ENCODE assay signal across 8 cellular contexts in the genomic region with DNA sequence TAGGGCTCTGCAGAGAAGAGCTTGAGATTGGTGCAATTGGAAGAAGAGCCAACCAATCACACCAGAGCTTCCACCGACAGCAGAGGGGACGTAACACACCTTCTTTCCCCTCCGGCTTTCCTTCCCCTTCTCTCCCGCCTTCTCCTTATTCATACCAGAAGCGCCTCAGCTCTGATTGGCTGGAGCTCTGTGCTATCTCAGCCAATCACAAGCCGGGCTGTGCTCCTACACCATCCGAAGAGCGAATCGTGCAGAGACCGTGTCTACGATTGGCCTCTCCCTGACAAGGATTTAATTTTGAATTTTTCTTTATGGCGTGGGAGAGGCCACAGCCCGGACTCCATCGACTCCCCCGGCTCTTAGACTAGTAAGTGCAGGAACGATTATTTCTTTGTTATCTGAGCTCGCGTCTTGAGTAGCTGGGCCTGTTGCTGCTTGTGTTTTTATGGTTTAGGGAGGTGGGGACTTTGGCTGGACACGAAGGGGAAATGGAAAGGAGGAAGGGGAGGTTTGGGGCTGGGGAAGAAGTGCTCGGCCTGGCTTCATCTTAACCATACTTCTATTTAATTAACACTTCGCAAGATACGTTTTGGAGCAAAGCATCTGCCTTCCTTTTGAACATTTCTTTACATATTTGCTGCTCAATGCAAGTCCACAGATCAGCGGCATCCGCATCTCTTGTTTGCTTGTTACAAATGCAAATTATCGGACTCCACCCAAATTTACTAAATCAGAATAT. TPM values are rescaled to one million over a fixed set of nuclear protein-coding genes. Genes with fewer than 3 reads are reported as not detected.
A peak's percentile ranks its signal among the peaks of the same experiment; 100 is the strongest.
DNase-seq lines count a peak whose midpoint lies in the region; ATAC-seq and TF ChIP-seq lines count a peak whose summit lies in the region.

A gene (plus strand): TSS at position 308 of the 739 bp plus-strand sequence. CDS start 14,007 bp downstream, outside the sequence.

- H3K27me3 Mint-ChIP-seq in stimulated activated naive B cell treated with anti-CD40 and anti-IgM and Interleukin-4, amounts not matched to agents 10 μg/mL and 1 μg/mL and 100 μg/mL, for 72 hours, result no peaks in the 10 kb centered on the region

- peaks cover 88% of the 10 kb centered on the region for H3K79me2 ChIP-seq in PC-9 (ENCODE audit: low read depth)

- CTCF ChIA-PET in PC-9 (lab: Charles Lee), result no interaction called here

- no TSS peak for BruUV-seq in PC-9 (replicated peaks; lab: Mats Ljungman, UMichigan)

- no peaks in the 10 kb centered on the region for H3K27me3 ChIP-seq in PC-9 (ENCODE audit: insufficient read depth, low read depth)
- no peaks in the 10 kb centered on the region for H3K27me3 ChIP-seq in esophagus squamous epithelium
- no peaks in the 10 kb centered on the region for H3K27me3 ChIP-seq in muscle layer of duodenum (ENCODE audit: low read depth, low read length)

- WGBS in esophagus squamous epithelium, 2 donors, result 1% methylated on average over 25 of the region's 25 CpGs

- peaks cover 11% of the 10 kb centered on the region; the same call in 1 of the 2 replicates for H3F3A ChIP-seq in PC-9 (ENCODE audit: insufficient read depth, low read depth)

- POLR2A ChIA-PET in PC-9 (lab: Charles Lee; ENCODE audit: unreplicated experiment), result interaction anchor here (0.6 to 1.1 kb wide), 6 partner anchors 37 to 692 kb away, joined by 3 to 7 read pairs (median 4); a partner anchor contains a TSS

- peak; percentile 84 for ATAC-seq in GM21423 (IDR thresholded peaks at IDR 0.05; ENCODE audit: unreplicated experiment)
- peak; percentile 88 to 92 for ATAC-seq in stimulated activated naive B cell treated with anti-CD40 and anti-IgM and Interleukin-4, amounts not matched to agents 10 μg/mL and 1 μg/mL and 100 μg/mL, for 72 hours (replicated peaks)

- no peak within 1 kb of the TSS for H3K4me3 Mint-ChIP-seq in stimulated activated naive B cell treated with anti-CD40 and anti-IgM and Interleukin-4, amounts not matched to agents 10 μg/mL and 1 μg/mL and 100 μg/mL, for 72 hours

- TF ChIP-seq POLR2A in esophagus squamous epithelium (IDR thresholded peaks at IDR 0.05), result no peak

- H3K27ac ChIP-seq in PC-9 (peak within 1 kb of the TSS; percentile 71), esophagus squamous epithelium (peak within 1 kb of the TSS; percentile 84 to 94 (median 94)), muscle layer of duodenum (ENCODE audit: low read length) (peak within 1 kb of the TSS; percentile 84)

- H3K4me2 ChIP-seq in PC-9, result peak within 1 kb of the TSS; percentile 86

- intact Hi-C loops in PC-9 (cut with micrococcal nuclease; ENCODE audit: unreplicated experiment), result loop anchor here (1.0 to 2.0 kb wide), 3 partner anchors 49 to 637 kb away; a partner anchor contains a TSS
- intact Hi-C loops in esophagus squamous epithelium (cut with DNase I), result loop anchor here (10.0 kb wide), 1 partner anchor 51 kb away; a partner anchor contains a TSS

- H3K4me1 ChIP-seq in PC-9 (replicated peaks; ENCODE audit: insufficient read depth), result peaks cover 50% of the 10 kb centered on the region
- peaks cover 4 to 70% (median 15%) of the 10 kb centered on the region in 3 donors for H3K4me1 ChIP-seq in esophagus squamous epithelium
- H3K4me1 ChIP-seq in muscle layer of duodenum (ENCODE audit: control insufficient read depth in 1 of 2, insufficient read depth in 2 of 2, low read length in 2 of 2), result peaks cover 0 to 14% of the 10 kb centered on the region in 2 donors

- H3K36me3 ChIP-seq in PC-9 (ENCODE audit: low read depth) (0 out of 2 replicates have a peak, but pooled peaks cover 3% of the 10 kb centered on the region), esophagus squamous epithelium (no peaks in the 10 kb centered on the region), muscle layer of duodenum (ENCODE audit: control insufficient read depth in 1 of 2, insufficient read depth in 2 of 2, low read length in 2 of 2) (no peaks in the 10 kb centered on the region)

- peak; percentile 100 for DNase-seq in DMS 273 (lab: John Stamatoyannopoulos, UW; ENCODE audit: unreplicated experiment)
- peak in 75 of 76 experiments; percentile 35 to 100 (median 99) for DNase-seq in HUDEP-2 (lab: John Stamatoyannopoulos, UW; ENCODE audit: unreplicated experiment in 76 of 76)
- peak; percentile 94 to 100 for DNase-seq in PC-9
- DNase-seq in activated T-cell treated with anti-CD3 and anti-CD28 coated beads, Interleukin-2, amount 50 U/mL, for 1 hour, result peak; percentile 82
- DNase-seq in esophagus squamous epithelium (lab: John Stamatoyannopoulos, UW), result peak; percentile 98
- no peak for DNase-seq in stimulated activated naive B cell treated with anti-CD40 and anti-IgM and Interleukin-4, amounts not matched to agents 10 μg/mL and 1 μg/mL and 100 μg/mL, for 72 hours

- H4K20me1 ChIP-seq in PC-9 (ENCODE audit: insufficient read depth), result no peaks in the 10 kb centered on the region

- H3K4me3 ChIP-seq in PC-9, result peak within 1 kb of the TSS; percentile 80
- peak within 1 kb of the TSS; percentile 69 to 88 (median 76) for H3K4me3 ChIP-seq in esophagus squamous epithelium
- H3K4me3 ChIP-seq in muscle layer of duodenum (ENCODE audit: low read depth in 1 of 2, low read length in 2 of 2), result peak within 1 kb of the TSS; percentile 82 to 93

- H3K4me1 Mint-ChIP-seq in stimulated activated naive B cell treated with anti-CD40 and anti-IgM and Interleukin-4, amounts not matched to agents 10 μg/mL and 1 μg/mL and 100 μg/mL, for 72 hours, result peaks cover 11 to 17% of the 10 kb centered on the region in 2 donors

- H3K9me3 Mint-ChIP-seq in stimulated activated naive B cell treated with anti-CD40 and anti-IgM and Interleukin-4, amounts not matched to agents 10 μg/mL and 1 μg/mL and 100 μg/mL, for 72 hours, result no peaks in the 10 kb centered on the region

- H3K9me2 ChIP-seq in PC-9 (ENCODE audit: insufficient read depth), result no peaks in the 10 kb centered on the region

- H3K36me3 Mint-ChIP-seq in stimulated activated naive B cell treated with anti-CD40 and anti-IgM and Interleukin-4, amounts not matched to agents 10 μg/mL and 1 μg/mL and 100 μg/mL, for 72 hours, result peaks cover 0 to 3% of the 10 kb centered on the region in 2 donors

- H3K27ac Mint-ChIP-seq in stimulated activated naive B cell treated with anti-CD40 and anti-IgM and Interleukin-4, amounts not matched to agents 10 μg/mL and 1 μg/mL and 100 μg/mL, for 72 hours, result no peak within 1 kb of the TSS

- H2AFZ ChIP-seq in PC-9, result peak within 1 kb of the TSS; percentile 96

- TF ChIP-seq CTCF in PC-9 (conservative IDR thresholded peaks at IDR 0.05), result no peak
- no peak for TF ChIP-seq CTCF in esophagus squamous epithelium (IDR thresholded peaks at IDR 0.05)

- H3K9me3 ChIP-seq in PC-9 (ENCODE audit: insufficient read depth, low read depth), result no peaks in the 10 kb centered on the region
- no peaks in the 10 kb centered on the region for H3K9me3 ChIP-seq in esophagus squamous epithelium
- H3K9me3 ChIP-seq in muscle layer of duodenum (ENCODE audit: control insufficient read depth in 1 of 2, low read length in 2 of 2), result no peaks in the 10 kb centered on the region

RNA-seq across cellular contexts. Expression of the gene that starts here (rescaled TPM):
- total RNA-seq in PC-9 (2021), result 87.9 and 109 TPM in 2 replicates
- total RNA-seq in esophagus squamous epithelium, result 10 to 100 TPM in 2 of 4 donors, 1 to 10 TPM in 2; 5.1 to 13.4 (median 9.5) TPM
